ENCODE assay signal across 9 cellular contexts in the genomic region with DNA sequence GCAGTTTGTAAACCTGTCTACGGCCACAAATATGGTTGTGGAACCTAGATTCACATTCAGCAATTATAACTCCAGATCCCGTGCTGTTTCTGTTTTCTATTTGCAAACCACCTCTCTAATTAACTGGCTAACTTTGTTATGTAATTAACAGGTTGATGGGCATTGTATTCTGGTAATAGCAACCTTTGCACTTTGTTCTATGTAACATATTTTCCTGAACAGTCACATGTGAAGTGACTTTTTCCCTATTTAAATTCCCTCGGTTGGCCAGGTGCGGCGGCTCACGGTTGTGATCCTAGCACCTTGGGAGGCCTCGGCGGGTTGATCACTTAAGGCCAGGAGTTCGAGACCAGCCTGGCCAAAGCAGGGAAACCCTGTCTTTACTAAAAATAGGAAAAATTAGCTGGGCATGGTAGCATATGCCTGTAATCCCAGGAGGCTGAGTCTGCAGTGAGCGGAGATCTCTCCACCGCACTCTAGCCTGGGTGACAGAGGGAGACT. TPM values are rescaled to one million over a fixed set of nuclear protein-coding genes. Genes with fewer than 3 reads are reported as not detected.
DNase-seq lines count a peak whose midpoint lies in the region; ATAC-seq and TF ChIP-seq lines count a peak whose summit lies in the region.
"Had no signal": no experiment of that assay in that cellular context is flagged by ENCODE, and none has a peak within 500 bp of the region (broad histone marks: within the 10 kb centered on the region; RNA-seq: fewer than 3 reads in every experiment).

No MANE protein-coding gene starts in this region.

- no peak for TF ChIP-seq POLR2A in gastrocnemius medialis (IDR thresholded peaks at IDR 0.05)

- no peak for ATAC-seq in gastrocnemius medialis
- ATAC-seq in HG02970 (IDR thresholded peaks at IDR 0.05; ENCODE audit: low FRiP score, unreplicated experiment), result no peak

- H3K4me3 ChIP-seq in fibroblast of lung (replicated peaks in 1 of 4; ENCODE audit: control extremely low read depth in 1 of 4, insufficient read depth in 1 of 4, low read depth in 3 of 4, low read length in 4 of 4) (peak overlapping the region; percentile 85 to 94 (median 90)), gastrocnemius medialis (peak overlapping the region; percentile 70 to 93 (median 85))

- no peak overlapping the region for H3K9ac ChIP-seq in fibroblast of lung (ENCODE audit: insufficient read depth, low read length)

- no peak overlapping the region for H3K27ac ChIP-seq in fibroblast of lung (ENCODE audit: insufficient read depth, low read length)
- H3K27ac ChIP-seq in gastrocnemius medialis, result peak overlapping the region; percentile 87 to 95 (median 90)
- H3K27ac ChIP-seq: C4-2B had no signal

- H2AFZ ChIP-seq in fibroblast of lung (ENCODE audit: low read length), result no peak overlapping the region

- in situ Hi-C loops in gastrocnemius medialis (cut with MboI; ENCODE audit: low sequenced_read_pairs in 4 of 4), result loop anchor here in 2 of 4 donors (5.0 to 10.0 kb wide), 2 partner anchors 59 to 61 kb away; a partner anchor contains a TSS

- H3K79me2 ChIP-seq in fibroblast of lung (ENCODE audit: control insufficient read depth, insufficient read depth, low read length), result peaks cover 22% of the 10 kb centered on the region

- H4K20me1 ChIP-seq in fibroblast of lung (ENCODE audit: control insufficient read depth, extremely low read depth, insufficient read depth, low read length), result no peaks in the 10 kb centered on the region

- H3K36me3 ChIP-seq in fibroblast of lung (ENCODE audit: control insufficient read depth, insufficient read depth, low read length), result no peaks in the 10 kb centered on the region
- H3K36me3 ChIP-seq in gastrocnemius medialis, result no peaks in the 10 kb centered on the region

- H3K27me3 ChIP-seq in fibroblast of lung (ENCODE audit: control insufficient read depth, insufficient read depth, low read length), result no peaks in the 10 kb centered on the region
- no peaks in the 10 kb centered on the region for H3K27me3 ChIP-seq in gastrocnemius medialis

- intact Hi-C loops in gastrocnemius medialis (cut with DNase I; ENCODE audit: low total_unique reads), result loop anchor here (10.0 kb wide), 1 partner anchor 1531 kb away; a partner anchor contains a TSS

- DNase-seq in NCI-H146 (lab: John Stamatoyannopoulos, UW), result peak; percentile 48
- no peak for DNase-seq in NCI-H146 treated with DMSO at 0.1 percent for 48 hours (lab: John Stamatoyannopoulos, UW; ENCODE audit: unreplicated experiment)
- peak; percentile 50 for DNase-seq in RKO (ENCODE audit: low spot score)
- DNase-seq in fibroblast of lung (ENCODE audit: low read depth in 2 of 2), result peak in 1 of 2 donors; percentile 1
- peak in 1 of 2 donors; percentile 16 for DNase-seq in gastrocnemius medialis
- DNase-seq in midbrain (lab: John Stamatoyannopoulos, UW), result no peak
- no peak for DNase-seq in HT-29 (ENCODE audit: low spot score)

- TF ChIP-seq CTCF in fibroblast of lung (conservative IDR thresholded peaks at IDR 0.05 in 1 of 2, IDR thresholded peaks at IDR 0.05 in 1 of 2; ENCODE audit: low read depth in 1 of 2, low read length in 2 of 2), result no peak
- no peak for TF ChIP-seq CTCF in gastrocnemius medialis (IDR thresholded peaks at IDR 0.05 in 4 of 5, conservative IDR thresholded peaks at IDR 0.05 in 1 of 5)

- peak overlapping the region; percentile 82 for H3K4me2 ChIP-seq in fibroblast of lung (ENCODE audit: extremely low read depth, insufficient read depth, low read length)

- no peaks in the 10 kb centered on the region for H3K9me3 ChIP-seq in fibroblast of lung (ENCODE audit: control insufficient read depth, insufficient read depth, low read depth, low read length)
- H3K9me3 ChIP-seq in gastrocnemius medialis, result no peaks in the 10 kb centered on the region

- peaks cover 2% of the 10 kb centered on the region for H3K4me1 ChIP-seq in fibroblast of lung (ENCODE audit: control insufficient read depth, extremely low read depth, insufficient read depth, low read length)
- H3K4me1 ChIP-seq in gastrocnemius medialis, result peaks cover 27 to 38% of the 10 kb centered on the region in 2 donors

RNA-seq across cellular contexts. Expression of a gene that starts 1.4 kb away (rescaled TPM):
- 29.9 and 36.7 TPM in 2 replicates for total RNA-seq in fibroblast of lung
- 29.9 and 31.7 TPM in 2 replicates for polyA plus RNA-seq in fibroblast of lung
- polyA plus RNA-seq in fibroblast of lung (2012), result 20.4 and 22.5 TPM in 2 replicates
- polyA minus RNA-seq in fibroblast of lung (ENCODE audit: low replicate concordance), result 5.2 TPM in 1 of 2 replicates, not detected in the other
- 100 to 1,000 TPM in 2 of 4 donors, 10 to 100 TPM in 2; 92.4 to 128 (median 111) TPM for total RNA-seq in gastrocnemius medialis
- total RNA-seq in HT-29 (2014; rRNA removed; shearing (Covaris generic)), result 20.3 and 20.6 TPM in 2 replicates

Comparison
In these comparisons a context has a peak if more than half of its experiments do, and no peak if none do; other contexts are left out.
1. DNase-seq: peak in NCI-H146 (single experiment) and RKO (single experiment); none in NCI-H146 treated with DMSO at 0.1 percent for 48 hours (single experiment), midbrain (single experiment) and HT-29 (single experiment).